In genomic region chr15:67089218-67090193, GRCh38 we compare ENCODE assay signal across 10 cellular contexts. TPM values are rescaled to one million over a fixed set of nuclear protein-coding genes. Genes with fewer than 3 reads are reported as not detected.
A peak's percentile ranks its signal among the peaks of the same experiment; 100 is the strongest.
DNase-seq lines count a peak whose midpoint lies in the region; ATAC-seq, FAIRE-seq and TF ChIP-seq lines count a peak whose summit lies in the region.
"Had no signal": no experiment of that assay in that cellular context is flagged by ENCODE, and none has a peak within 500 bp of the region (broad histone marks: within the 10 kb centered on the region; RNA-seq: fewer than 3 reads in every experiment).

No MANE protein-coding gene starts in this region.

- H3K27me3 ChIP-seq in HepG2 (ENCODE audit: control insufficient read depth in 1 of 2, insufficient read depth in 2 of 2, low read length in 2 of 2) (no peaks in the 10 kb centered on the region), right lobe of liver (no peaks in the 10 kb centered on the region), adipocyte (replicated peaks; ENCODE audit: control insufficient read depth, insufficient read depth, low read length) (no peaks in the 10 kb centered on the region), lower lobe of right lung (ENCODE audit: low read depth) (no peaks in the 10 kb centered on the region)

- TF ChIP-seq POLR2A in HepG2 (IDR thresholded peaks at IDR 0.05; ENCODE audit: insufficient read depth in 1 of 2, low read depth in 2 of 2, low read length in 2 of 2) (no peak), right lobe of liver (IDR thresholded peaks at IDR 0.05) (no peak), GM12891 (IDR thresholded peaks at IDR 0.05; ENCODE audit: low read depth, low read length) (no peak)

- DNase-seq in HepG2 (ENCODE audit: low spot score) = no peak
- DNase-seq in right lobe of liver = no peak
- peak; percentile 44 for DNase-seq in adipocyte (ENCODE audit: low read depth)
- DNase-seq in lower lobe of right lung = no peak
- no peak for DNase-seq in DMS114 treated with DMSO at 0.1 percent for 48 hours (lab: John Stamatoyannopoulos, UW; ENCODE audit: unreplicated experiment)
- no peak for DNase-seq in GM12891 (ENCODE audit: insufficient read length, low spot score)
- DNase-seq in SIG-M5 treated with dmso at 0.1 percent for 504 hours (lab: John Stamatoyannopoulos, UW; ENCODE audit: unreplicated experiment) = no peak
- DNase-seq: SHP77 treated with DMSO at 0.1 percent for 48 hours had no signal

- CTCF ChIA-PET in HepG2 (lab: Yijun Ruan, JAX; ENCODE audit: low intra/inter-chr PET ratio, low total read pairs) = no interaction called here

- ATAC-seq in HepG2 (no peak), right lobe of liver (no peak), lower lobe of right lung (peak; percentile 6 to 22), HG03469 (IDR thresholded peaks at IDR 0.05; ENCODE audit: unreplicated experiment) (no peak)

- no peak overlapping the region for H2AFZ ChIP-seq in HepG2 (ENCODE audit: low read length)

- H3K27ac ChIP-seq in HepG2 (ENCODE audit: extremely low read length, insufficient read depth, low read length) (no peak overlapping the region), right lobe of liver (no peak overlapping the region), lower lobe of right lung (no peak overlapping the region)
- H3K27ac ChIP-seq: C4-2B had no signal

- H3K4me3 ChIP-seq in HepG2 (replicated peaks in 1 of 3; ENCODE audit: insufficient read depth in 1 of 3, low read depth in 2 of 3, low read length in 3 of 3) (no peak overlapping the region), right lobe of liver (no peak overlapping the region), adipocyte (ENCODE audit: low read length) (no peak overlapping the region), lower lobe of right lung (no peak overlapping the region)

- TF ChIP-seq CTCF in HepG2 (CRISPR knock-in tag; IDR thresholded peaks at IDR 0.05) = no peak
- no peak for TF ChIP-seq CTCF in right lobe of liver (IDR thresholded peaks at IDR 0.05)
- no peak for TF ChIP-seq CTCF in lower lobe of right lung (IDR thresholded peaks at IDR 0.05)

- TF ChIP-seq RAD21 in HepG2 (CRISPR knock-in tag; IDR thresholded peaks at IDR 0.05) = no peak

- H3K36me3 ChIP-seq in HepG2 (replicated peaks in 1 of 2; ENCODE audit: control insufficient read depth in 1 of 2, insufficient read depth in 2 of 2, low read length in 2 of 2) = peaks cover 15 to 53% of the 10 kb centered on the region in 2 experiments; a peak in 4 of 5 replicates
- H3K36me3 ChIP-seq in right lobe of liver = peaks cover 0 to 3% (median 0%) of the 10 kb centered on the region in 4 donors
- H3K36me3 ChIP-seq in adipocyte (ENCODE audit: control insufficient read depth, insufficient read depth, low read length, severe bottlenecking) = peaks cover 12% of the 10 kb centered on the region
- no peaks in the 10 kb centered on the region for H3K36me3 ChIP-seq in lower lobe of right lung

- FAIRE-seq in HepG2 (lab: Jason Lieb, UNC) (no peak), GM12891 (lab: Jason Lieb, UNC) (no peak)

- peaks cover 43% of the 10 kb centered on the region for H3K4me1 ChIP-seq in HepG2 (ENCODE audit: insufficient read depth, low read length)
- peaks cover 0 to 14% (median 4%) of the 10 kb centered on the region in 4 donors for H3K4me1 ChIP-seq in right lobe of liver
- peaks cover 59% of the 10 kb centered on the region for H3K4me1 ChIP-seq in adipocyte (ENCODE audit: control insufficient read depth, insufficient read depth, low read length)
- H3K4me1 ChIP-seq in lower lobe of right lung = peaks cover 88% of the 10 kb centered on the region

- BruUV-seq in HepG2 (replicated peaks; lab: Mats Ljungman, UMichigan) = no TSS peak

- intact Hi-C loops in HepG2 (cut with micrococcal nuclease; ENCODE audit: unreplicated experiment) (no loop called here), right lobe of liver (cut with DNase I) (no loop called here), lower lobe of right lung (cut with DNase I) (no loop called here)

- WGBS in HepG2 (ENCODE audit: low lambda C conversion rate) = 87% methylated on average over 12 of the region's 15 CpGs
- WGBS in right lobe of liver (ENCODE audit: insufficient coverage, low coverage, low lambda C conversion rate, missing lambda C conversion rate) = 71% methylated on average over 9 of the region's 15 CpGs

- no peak overlapping the region for H3K4me2 ChIP-seq in HepG2 (ENCODE audit: low read depth, low read length)

- peaks cover 89% of the 10 kb centered on the region for H3K79me2 ChIP-seq in HepG2 (ENCODE audit: insufficient read depth, low read length)

- peaks cover 82% of the 10 kb centered on the region for H4K20me1 ChIP-seq in HepG2 (ENCODE audit: insufficient read depth, low read length)

- in situ Hi-C loops in HepG2 (cut with HindIII; ENCODE audit: extremely low pct_ligation_motif_present, low pct_unique_long_range_greater_than_20kb) = no loop called here

- H3K9me3 ChIP-seq in HepG2 (ENCODE audit: low read length) (no peaks in the 10 kb centered on the region), right lobe of liver (no peaks in the 10 kb centered on the region), adipocyte (ENCODE audit: control insufficient read depth, low read length) (no peaks in the 10 kb centered on the region), lower lobe of right lung (no peaks in the 10 kb centered on the region)

- H3K9ac ChIP-seq in HepG2 (ENCODE audit: insufficient read depth, low read depth, low read length) (no peak overlapping the region), adipocyte (ENCODE audit: low read length) (no peak overlapping the region)

- POLR2A ChIA-PET in HepG2 (lab: Yijun Ruan, JAX) = interaction anchor here (0.7 to 0.9 kb wide), 2 partner anchors 16 to 30 kb away, joined by 3 read pairs; no protein-coding TSS in a partner anchor

- no peak for TF ChIP-seq EP300 in HepG2 (IDR thresholded peaks at IDR 0.05; ENCODE audit: low read depth in 2 of 2, low read length in 2 of 2)
- no peak for TF ChIP-seq EP300 in HepG2 (CRISPR knock-in tag; IDR thresholded peaks at IDR 0.05; ENCODE audit: borderline replicate concordance)

TF ChIP-seq in HepG2, 621 proteins besides CTCF, POLR2A, EP300 and RAD21:
- TF ChIP-seq NR2F2 (IDR thresholded peaks at IDR 0.05; ENCODE audit: borderline replicate concordance, low read depth) (no peak), SCMH1 (CRISPR knock-in tag; IDR thresholded peaks at IDR 0.05; ENCODE audit: borderline replicate concordance) (no peak), FOSL2 (CRISPR knock-in tag; IDR thresholded peaks at IDR 0.05) (peak; percentile 56)

TF ChIP-seq in GM12891, 5 proteins besides CTCF, POLR2A, EP300 and RAD21:
- no peak for TF ChIP-seq SPI1 (IDR thresholded peaks at IDR 0.05; ENCODE audit: low read depth, low read length)
- TF ChIP-seq TAF1 (IDR thresholded peaks at IDR 0.05; ENCODE audit: low read depth, low read length) = no peak
- no peak for TF ChIP-seq PAX5 (IDR thresholded peaks at IDR 0.05; ENCODE audit: insufficient read depth, low read length, severe bottlenecking)
- no peak for TF ChIP-seq POU2F2 (IDR thresholded peaks at IDR 0.05; ENCODE audit: low read depth, low read length)
- TF ChIP-seq POLR2AphosphoS5 (IDR thresholded peaks at IDR 0.05; ENCODE audit: low read depth, low read length) = no peak

RNA-seq across cellular contexts. Expression of gene SMAD3, which starts 24.1 kb away (rescaled TPM):
- total RNA-seq in HepG2 (2016; rRNA removed; fragmentation: Illumina TruSeq; extraction: Trizol) (8.6 and 10.0 TPM in 2 replicates), right lobe of liver (10 to 100 TPM in 5 of 6 experiments, 1 to 10 TPM in 1; 9.2 to 34.0 (median 14.4) TPM), lower lobe of right lung (25.7 TPM)
- 5.9 and 6.9 TPM in 2 replicates for total RNA-seq in HepG2 (2016; cell fraction: cytosol; rRNA removed; fragmentation: Illumina TruSeq; extraction: Trizol; ENCODE audit: low read depth)
- total RNA-seq in HepG2 (2016; cell fraction: insoluble cytoplasmic fraction; rRNA removed; fragmentation: Illumina TruSeq; extraction: Trizol) = 8.6 and 9.2 TPM in 2 replicates
- 6.1 and 6.5 TPM in 2 replicates for total RNA-seq in HepG2 (2016; cell fraction: membrane; rRNA removed; fragmentation: Illumina TruSeq; extraction: Trizol)
- total RNA-seq in HepG2 (2016; cell fraction: nucleus; rRNA removed; fragmentation: Illumina TruSeq; extraction: Trizol) = 15.6 and 16.8 TPM in 2 replicates
- polyA plus RNA-seq in HepG2 (2011; rRNA removed) = 56.3 and 59.1 TPM in 2 replicates
- polyA plus RNA-seq in HepG2 (2011; cell fraction: cytosol; rRNA removed) = 15.3 and 17.1 TPM in 2 replicates
- 92.6 and 110 TPM in 2 replicates for polyA plus RNA-seq in HepG2 (2011; cell fraction: nucleus; rRNA removed)
- polyA plus RNA-seq in HepG2 (2012) = 27.7 and 30.7 TPM in 2 replicates
- 0.69 and 1.4 TPM in 2 replicates for polyA plus RNA-seq in HepG2 (2016; cell fraction: cytosol; fragmentation: Illumina TruSeq; extraction: Trizol; ENCODE audit: low read depth)
- polyA plus RNA-seq in HepG2 (2016; cell fraction: insoluble cytoplasmic fraction; fragmentation: Illumina TruSeq; extraction: Trizol; ENCODE audit: low read depth) = 9.8 and 12.0 TPM in 2 replicates
- polyA plus RNA-seq in HepG2 (2016; cell fraction: membrane; fragmentation: Illumina TruSeq; extraction: Trizol; ENCODE audit: low read depth) = 2.7 and 3.7 TPM in 2 replicates
- 25.8 and 26.1 TPM in 2 replicates for polyA plus RNA-seq in HepG2 (2016; cell fraction: nucleus; fragmentation: Illumina TruSeq; extraction: Trizol; ENCODE audit: insufficient read depth, low read depth)
- 37.4 and 65.9 TPM in 2 replicates for polyA minus RNA-seq in HepG2 (2011; rRNA and poly(A)+ RNA removed; ENCODE audit: low replicate concordance)
- polyA minus RNA-seq in HepG2 (2011; cell fraction: cytosol; rRNA and poly(A)+ RNA removed) = 17.8 and 26.2 TPM in 2 replicates
- 43.8 and 50.1 TPM in 2 replicates for polyA minus RNA-seq in HepG2 (2011; cell fraction: nucleus; rRNA and poly(A)+ RNA removed)
- 36.4 TPM for polyA plus RNA-seq in GM12891 (2012; ENCODE audit: low read depth, missing spikeins)

Comparison
In these comparisons a context has a peak if more than half of its experiments do, and no peak if none do; other contexts are left out.
1. ATAC-seq: peak in lower lobe of right lung (2 of 2); none in HepG2 (single experiment), right lobe of liver (0 of 4) and HG03469 (single experiment).